ENCODE assay signal across 13 cellular contexts in the genomic region with DNA sequence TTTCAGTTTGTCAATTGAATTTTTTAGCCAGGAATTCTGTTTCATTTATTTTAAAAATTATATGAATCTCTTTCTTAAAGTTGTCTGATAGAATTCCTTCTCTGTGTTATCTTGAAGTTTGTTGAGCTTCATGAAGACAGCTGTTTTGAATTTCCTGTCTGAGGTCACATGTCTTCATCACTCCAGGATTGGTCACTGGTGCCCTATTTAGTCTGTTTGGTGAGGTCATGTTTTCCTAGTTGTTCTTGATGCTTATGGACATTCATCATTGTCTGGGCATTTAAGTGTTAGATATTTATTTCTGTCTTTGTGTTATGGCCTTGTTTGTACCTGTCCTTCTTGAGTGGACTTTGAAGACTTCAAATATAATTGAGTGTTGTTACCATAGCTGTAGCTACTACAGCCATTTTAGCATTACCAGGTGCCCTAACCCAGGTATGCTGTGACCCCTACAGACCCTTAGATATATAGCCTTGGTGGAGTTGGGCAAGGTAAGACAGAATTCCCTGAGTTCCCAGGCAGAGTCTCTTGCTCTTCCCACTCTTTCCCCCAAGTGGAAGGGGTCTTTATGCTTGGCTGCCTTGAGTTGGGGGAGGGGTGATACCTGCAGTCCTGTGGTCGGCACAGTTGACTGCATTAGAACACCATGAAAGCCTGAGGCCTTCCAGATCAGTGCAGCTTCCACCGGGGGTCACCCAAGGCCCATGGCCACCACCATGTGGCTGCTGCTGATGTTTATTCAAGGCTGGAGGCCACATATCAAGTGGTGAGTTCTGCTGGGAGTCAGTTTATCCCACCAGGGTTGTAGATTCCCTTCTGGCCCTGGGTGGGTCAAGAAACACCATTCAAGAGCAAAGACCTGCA.
A peak's percentile ranks its signal among the peaks of the same experiment; 100 is the strongest.
DNase-seq lines count a peak whose midpoint lies in the region; ATAC-seq, FAIRE-seq and TF ChIP-seq lines count a peak whose summit lies in the region.
"Had no signal": no experiment of that assay in that cellular context is flagged by ENCODE, and none has a peak within 500 bp of the region (broad histone marks: within the 10 kb centered on the region; RNA-seq: fewer than 3 reads in every experiment).

No MANE protein-coding gene starts in this region.

- WGBS in mesenchymal stem cell: 54% methylated on average over 2 of the region's 2 CpGs
- 80 to 88% (median 88%) methylated on average over 2 of the region's 2 CpGs for WGBS in small intestine, 3 donors

- no peak overlapping the region for H3K4ac ChIP-seq in mesenchymal stem cell (ENCODE audit: low read depth in 1 of 2, low read length in 2 of 2)

- no peak overlapping the region for H2BK12ac ChIP-seq in mesenchymal stem cell (ENCODE audit: low read length in 2 of 2)

- H2AK5ac ChIP-seq in mesenchymal stem cell (ENCODE audit: low read length, severe bottlenecking): no peak overlapping the region

- H3K23ac ChIP-seq in mesenchymal stem cell (ENCODE audit: low read length in 2 of 2): no peak overlapping the region

- H3K4me1 ChIP-seq in mesenchymal stem cell (ENCODE audit: control insufficient read depth, insufficient read depth, low read depth, low read length) (peaks cover 2% of the 10 kb centered on the region), small intestine (ENCODE audit: control insufficient read depth in 2 of 2, insufficient read depth in 1 of 2, low read depth in 1 of 2, low read length in 1 of 2) (no peaks in the 10 kb centered on the region)
- H3K4me1 ChIP-seq: adrenal gland, gastrocnemius medialis, SJSA1 had no signal

- no peak for ATAC-seq in GM19467 (IDR thresholded peaks at IDR 0.05; ENCODE audit: unreplicated experiment)
- ATAC-seq in GM18858 (IDR thresholded peaks at IDR 0.05; ENCODE audit: unreplicated experiment): no peak
- ATAC-seq: gastrocnemius medialis had no signal

- no peak overlapping the region for H3K18ac ChIP-seq in mesenchymal stem cell (ENCODE audit: low read depth in 1 of 2, low read length in 2 of 2)

- H4K91ac ChIP-seq in mesenchymal stem cell (ENCODE audit: low read length): no peak overlapping the region

- no peak overlapping the region for H2BK5ac ChIP-seq in mesenchymal stem cell (ENCODE audit: low read depth, low read length, poor library complexity, severe bottlenecking)

- DNase-seq in EL: peak; percentile 53
- DNase-seq in NB4 (ENCODE audit: low read depth): peak; percentile 6
- peak; percentile 69 for DNase-seq in choroid plexus epithelial cell (ENCODE audit: low read depth)
- DNase-seq in mesenchymal stem cell: peak; percentile 25
- DNase-seq in DMS 273 (lab: John Stamatoyannopoulos, UW; ENCODE audit: unreplicated experiment): no peak
- no peak for DNase-seq in small intestine
- DNase-seq: adrenal gland; gastrocnemius medialis; NCI-H1930; stimulated activated naive CD4-positive, alpha-beta T cell had no signal

- no peaks in the 10 kb centered on the region for H3K79me1 ChIP-seq in mesenchymal stem cell (replicated peaks; ENCODE audit: low read length, poor library complexity, severe bottlenecking)

- no peak overlapping the region for H2BK15ac ChIP-seq in mesenchymal stem cell (ENCODE audit: low read depth, poor library complexity, severe bottlenecking)

- H3K9me3 ChIP-seq in mesenchymal stem cell (ENCODE audit: control insufficient read depth, low read length) (no peaks in the 10 kb centered on the region), small intestine (ENCODE audit: control insufficient read depth, low read depth) (no peaks in the 10 kb centered on the region)
- H3K9me3 ChIP-seq: adrenal gland, gastrocnemius medialis, SJSA1 had no signal

- no peak for FAIRE-seq in small intestine (lab: Jason Lieb, UNC)

- no peak overlapping the region for H3K9ac ChIP-seq in mesenchymal stem cell (ENCODE audit: low read length)

- H3K4me3 ChIP-seq in NB4 (ENCODE audit: low read depth, low read length) (no peak overlapping the region), choroid plexus epithelial cell (ENCODE audit: low read depth, low read length) (no peak overlapping the region), mesenchymal stem cell (ENCODE audit: insufficient read depth in 1 of 2, low read depth in 1 of 2, low read length in 2 of 2) (no peak overlapping the region), small intestine (ENCODE audit: low read depth in 1 of 2, low read length in 2 of 2) (no peak overlapping the region)
- H3K4me3 ChIP-seq: gastrocnemius medialis, SJSA1 had no signal

- H3K14ac ChIP-seq in mesenchymal stem cell (ENCODE audit: low read length in 2 of 2): no peak overlapping the region

- peaks cover 0 to 25% of the 10 kb centered on the region in 2 experiments for H3K36me3 ChIP-seq in mesenchymal stem cell (ENCODE audit: control insufficient read depth in 1 of 2, insufficient read depth in 2 of 2, low read depth in 1 of 2, low read length in 2 of 2)
- no peaks in the 10 kb centered on the region for H3K36me3 ChIP-seq in small intestine (ENCODE audit: control insufficient read depth in 2 of 2, insufficient read depth in 2 of 2, low read length in 2 of 2)
- H3K36me3 ChIP-seq: adrenal gland, gastrocnemius medialis, SJSA1 had no signal

- no peaks in the 10 kb centered on the region for H3K27me3 ChIP-seq in mesenchymal stem cell (ENCODE audit: control insufficient read depth in 1 of 2, insufficient read depth in 1 of 2, low read length in 2 of 2)
- H3K27me3 ChIP-seq in small intestine (ENCODE audit: control insufficient read depth in 2 of 2, insufficient read depth in 2 of 2, low read length in 2 of 2): no peaks in the 10 kb centered on the region
- H3K27me3 ChIP-seq: adrenal gland, gastrocnemius medialis, SJSA1 had no signal

- H2BK120ac ChIP-seq in mesenchymal stem cell (ENCODE audit: low read depth, low read length): no peak overlapping the region

- TF ChIP-seq POLR2A in NB4 (IDR thresholded peaks at IDR 0.05; ENCODE audit: extremely low read depth, insufficient read length): no peak

- no peak for TF ChIP-seq CTCF in NB4 (IDR thresholded peaks at IDR 0.05; ENCODE audit: low read depth, low read length)
- peak; percentile 57 for TF ChIP-seq CTCF in choroid plexus epithelial cell (conservative IDR thresholded peaks at IDR 0.05; ENCODE audit: low read depth, low read length)

- no peak overlapping the region for H3K27ac ChIP-seq in mesenchymal stem cell (ENCODE audit: low read length, poor library complexity, severe bottlenecking)
- no peak overlapping the region for H3K27ac ChIP-seq in small intestine (ENCODE audit: low read depth in 1 of 2, low read length in 1 of 2)
- H3K27ac ChIP-seq: adrenal gland, gastrocnemius medialis, SJSA1 had no signal

- H3K4me2 ChIP-seq in mesenchymal stem cell (ENCODE audit: low read length, poor library complexity, severe bottlenecking): no peak overlapping the region

- H2AFZ ChIP-seq in mesenchymal stem cell (ENCODE audit: low read depth, low read length): no peak overlapping the region

- no peak overlapping the region for H4K8ac ChIP-seq in mesenchymal stem cell (ENCODE audit: low read length)

Comparison
In these comparisons a context has a peak if more than half of its experiments do, and no peak if none do; other contexts are left out.
1. DNase-seq: peak in EL (single experiment), NB4 (single experiment), choroid plexus epithelial cell (single experiment) and mesenchymal stem cell (single experiment); none in DMS 273 (single experiment) and small intestine (single experiment).